Comparison of ENCODE assay signal across 24 cellular contexts in genomic region chr10:124205432-124205831, GRCh38.
DNase-seq lines count a peak whose midpoint lies in the region; ATAC-seq and TF ChIP-seq lines count a peak whose summit lies in the region.
"Had no signal": no experiment of that assay in that cellular context is flagged by ENCODE, and none has a peak within 500 bp of the region (broad histone marks: within the 10 kb centered on the region; RNA-seq: fewer than 3 reads in every experiment).

No MANE protein-coding gene starts in this region.

- no peak for TF ChIP-seq CTCF in right atrium auricular region (IDR thresholded peaks at IDR 0.05)
- no peak for TF ChIP-seq CTCF in osteocyte (IDR thresholded peaks at IDR 0.05)
- no peak for TF ChIP-seq CTCF in GM10266 (IDR thresholded peaks at IDR 0.05; ENCODE audit: control insufficient read depth, insufficient read depth, low read depth, missing control alignments)
- no peak for TF ChIP-seq CTCF in chondrocyte (IDR thresholded peaks at IDR 0.05)

- H3K4me1 ChIP-seq in right atrium auricular region: no peaks in the 10 kb centered on the region
- no peaks in the 10 kb centered on the region for H3K4me1 ChIP-seq in neuronal stem cell (ENCODE audit: control insufficient read depth in 2 of 2, insufficient read depth in 1 of 2, low read depth in 1 of 2, low read length in 2 of 2)
- H3K4me1 ChIP-seq: BE2C, BLaER1 had no signal

- no peak overlapping the region for H3K4me2 ChIP-seq in neuronal stem cell (ENCODE audit: insufficient read depth, low read length, poor library complexity, severe bottlenecking)
- H3K4me2 ChIP-seq: BLaER1 had no signal

- H3K14ac ChIP-seq in neuronal stem cell (ENCODE audit: low read length): no peak overlapping the region

- no peaks in the 10 kb centered on the region for H3K36me3 Mint-ChIP-seq in osteocyte (ENCODE audit: unreplicated experiment)
- peaks cover 1% of the 10 kb centered on the region for H3K36me3 Mint-ChIP-seq in chondrocyte (ENCODE audit: low read depth)
- H3K36me3 Mint-ChIP-seq: CD4-positive, alpha-beta memory T cell; CD4-positive, CD25-positive, alpha-beta regulatory T cell; CD8-positive, alpha-beta memory T cell had no signal

- H2BK120ac ChIP-seq in neuronal stem cell (ENCODE audit: low read depth, low read length): no peak overlapping the region

- H3K27me3 ChIP-seq in right atrium auricular region (no peaks in the 10 kb centered on the region), neuronal stem cell (ENCODE audit: control insufficient read depth in 3 of 3, insufficient read depth in 3 of 3, low read depth in 1 of 3, low read length in 3 of 3) (peaks cover 0 to 3% (median 0%) of the 10 kb centered on the region in 3 experiments)
- H3K27me3 ChIP-seq: BE2C, BLaER1 had no signal

- no peak overlapping the region for H2AK5ac ChIP-seq in neuronal stem cell (ENCODE audit: low read depth, low read length)

- H4K91ac ChIP-seq in neuronal stem cell (ENCODE audit: low read depth, low read length, poor library complexity): no peak overlapping the region

- H4K8ac ChIP-seq in neuronal stem cell (ENCODE audit: low read depth, low read length): no peak overlapping the region

- H3K27ac Mint-ChIP-seq in osteocyte (ENCODE audit: unreplicated experiment) (no peak overlapping the region), chondrocyte (ENCODE audit: unreplicated experiment) (no peak overlapping the region)
- H3K27ac Mint-ChIP-seq: CD4-positive, alpha-beta memory T cell; CD4-positive, CD25-positive, alpha-beta regulatory T cell; CD8-positive, alpha-beta memory T cell had no signal

- H3K27me3 Mint-ChIP-seq in osteocyte (ENCODE audit: unreplicated experiment) (peaks cover 5% of the 10 kb centered on the region), chondrocyte (ENCODE audit: low read depth) (no peaks in the 10 kb centered on the region)

- H3K4me3 Mint-ChIP-seq in osteocyte (ENCODE audit: unreplicated experiment): no peak overlapping the region
- H3K4me3 Mint-ChIP-seq in chondrocyte (ENCODE audit: unreplicated experiment): no peak overlapping the region
- H3K4me3 Mint-ChIP-seq: CD14-positive monocyte; CD4-positive, alpha-beta memory T cell; CD4-positive, CD25-positive, alpha-beta regulatory T cell; CD8-positive, alpha-beta memory T cell had no signal

- H3K9me3 ChIP-seq in right atrium auricular region: no peaks in the 10 kb centered on the region
- peaks cover 0 to 2% of the 10 kb centered on the region in 2 donors for H3K9me3 ChIP-seq in neuronal stem cell (replicated peaks in 1 of 2; ENCODE audit: control insufficient read depth in 2 of 2, insufficient read depth in 1 of 2, low read depth in 1 of 2, low read length in 2 of 2)
- H3K9me3 ChIP-seq: BE2C had no signal

- H3K36me3 ChIP-seq in right atrium auricular region (no peaks in the 10 kb centered on the region), neuronal stem cell (replicated peaks in 1 of 2; ENCODE audit: control insufficient read depth in 2 of 2, insufficient read depth in 2 of 2, low read length in 2 of 2) (no peaks in the 10 kb centered on the region)
- H3K36me3 ChIP-seq: BE2C, BLaER1 had no signal

- H2AFZ ChIP-seq in neuronal stem cell (ENCODE audit: low read length): no peak overlapping the region

- H3K4me3 ChIP-seq in right atrium auricular region: no peak overlapping the region
- H3K4me3 ChIP-seq in neuronal stem cell (ENCODE audit: low read length in 2 of 2): no peak overlapping the region
- H3K4me3 ChIP-seq: BLaER1, GM12878 had no signal

- peak; percentile 53 for DNase-seq in right atrium auricular region (ENCODE audit: low spot score)
- DNase-seq in left cardiac atrium: no peak
- DNase-seq in islet precursor cell: peak; percentile 32
- no peak for DNase-seq in neuronal stem cell (ENCODE audit: low spot score)
- peak; percentile 67 for DNase-seq in osteocyte (ENCODE audit: extremely low spot score, unreplicated experiment)
- no peak for DNase-seq in DMS79 (lab: John Stamatoyannopoulos, UW)
- DNase-seq in GM10266 (ENCODE audit: extremely low spot score): no peak
- no peak for DNase-seq in chondrocyte (ENCODE audit: low spot score)
- DNase-seq: 8988T; ACHN; C1 segment of cervical spinal cord; CD4-positive, alpha-beta memory T cell; CD4-positive, CD25-positive, alpha-beta regulatory T cell; CD8-positive, alpha-beta memory T cell; COR-L47; DMS 273 treated with DMSO at 0.1 percent for 48 hours; DMS153; DMS53; DMS79 treated with DMSO at 0.1 percent for 48 hours; GF-D8 had no signal

- intact Hi-C loops in left cardiac atrium (cut with DNase I): no loop called here

- no peak for ATAC-seq in left cardiac atrium
- ATAC-seq: GM12878 had no signal

- H3K27ac ChIP-seq in right atrium auricular region: no peak overlapping the region
- no peak overlapping the region for H3K27ac ChIP-seq in neuronal stem cell (replicated peaks; ENCODE audit: low read length)
- H3K27ac ChIP-seq: BLaER1 had no signal

- H3K4me1 Mint-ChIP-seq in osteocyte (ENCODE audit: unreplicated experiment) (no peaks in the 10 kb centered on the region), chondrocyte (ENCODE audit: low read depth) (no peaks in the 10 kb centered on the region)
- H3K4me1 Mint-ChIP-seq: CD4-positive, alpha-beta memory T cell; CD4-positive, CD25-positive, alpha-beta regulatory T cell; CD8-positive, alpha-beta memory T cell had no signal

- no peak overlapping the region for H2BK15ac ChIP-seq in neuronal stem cell (ENCODE audit: low read length)

- H2BK5ac ChIP-seq in neuronal stem cell (ENCODE audit: low read length): no peak overlapping the region

- no CpG with 5 or more reads among the region's 1 CpG for WGBS in neuronal stem cell (ENCODE audit: extremely low coverage in 2 of 2, insufficient read length in 2 of 2, insufficient replicate concordance in 1 of 2), 2 donors

- no peak overlapping the region for H3K23ac ChIP-seq in neuronal stem cell (ENCODE audit: low read depth, low read length, poor library complexity)

- no peaks in the 10 kb centered on the region for H3K79me1 ChIP-seq in neuronal stem cell (ENCODE audit: low read depth, low read length)

- no peak overlapping the region for H2BK12ac ChIP-seq in neuronal stem cell (ENCODE audit: low read length)

- no peak overlapping the region for H3K4ac ChIP-seq in neuronal stem cell (ENCODE audit: low read length)

- H3K9me3 Mint-ChIP-seq in osteocyte (ENCODE audit: unreplicated experiment) (peaks cover 13% of the 10 kb centered on the region), chondrocyte (ENCODE audit: low read depth) (peaks cover 12% of the 10 kb centered on the region)
- H3K9me3 Mint-ChIP-seq: CD8-positive, alpha-beta memory T cell had no signal

- no peak overlapping the region for H3K9ac ChIP-seq in neuronal stem cell (ENCODE audit: low read depth, low read length, poor library complexity)
- H3K9ac ChIP-seq: BLaER1 had no signal

- H3K18ac ChIP-seq in neuronal stem cell (ENCODE audit: low read length): peak overlapping the region; percentile 24

Comparison
In these comparisons a context has a peak if more than half of its experiments do, and no peak if none do; other contexts are left out.
1. DNase-seq: peak in right atrium auricular region (single experiment), islet precursor cell (single experiment) and osteocyte (single experiment); none in left cardiac atrium (single experiment), neuronal stem cell (single experiment), DMS79 (single experiment), GM10266 (single experiment) and chondrocyte (single experiment).